In the genomic region with DNA sequence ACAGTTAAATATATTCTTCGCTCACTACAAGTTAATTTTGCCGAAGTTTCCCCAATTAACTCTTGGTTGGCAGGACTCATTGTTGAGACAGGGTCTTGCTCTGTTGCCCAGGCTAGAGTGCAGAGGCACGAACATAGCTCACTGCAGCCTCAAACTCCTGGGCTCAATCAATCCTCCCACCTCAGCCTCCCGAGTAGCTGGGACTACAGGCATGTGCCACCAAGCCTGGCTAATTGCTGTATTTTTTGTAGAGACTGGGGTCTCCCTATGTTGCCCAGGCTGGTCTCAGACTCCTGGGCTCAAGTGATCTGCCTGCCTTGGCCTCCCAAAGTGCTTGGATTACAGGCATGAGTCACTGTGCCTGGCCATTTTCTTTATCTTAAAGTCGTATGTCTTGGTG, we compare ENCODE assay signal across 6 cellular contexts. TPM values are rescaled to one million over a fixed set of nuclear protein-coding genes. Genes with fewer than 3 reads are reported as not detected.
"Had no signal": no experiment of that assay in that cellular context is flagged by ENCODE, and none has a peak within 500 bp of the region (broad histone marks: within the 10 kb centered on the region; RNA-seq: fewer than 3 reads in every experiment).

No MANE protein-coding gene starts in this region.

RNA-seq across cellular contexts. Expression of a gene that starts 15.7 kb away (rescaled TPM):
- total RNA-seq: LHCN-M2, MCF 10A, NCI-H460, OCI-LY7, RPMI7951, SJCRH30 had no signal
